Comparison of ENCODE assay signal across 8 cellular contexts in the genomic region with DNA sequence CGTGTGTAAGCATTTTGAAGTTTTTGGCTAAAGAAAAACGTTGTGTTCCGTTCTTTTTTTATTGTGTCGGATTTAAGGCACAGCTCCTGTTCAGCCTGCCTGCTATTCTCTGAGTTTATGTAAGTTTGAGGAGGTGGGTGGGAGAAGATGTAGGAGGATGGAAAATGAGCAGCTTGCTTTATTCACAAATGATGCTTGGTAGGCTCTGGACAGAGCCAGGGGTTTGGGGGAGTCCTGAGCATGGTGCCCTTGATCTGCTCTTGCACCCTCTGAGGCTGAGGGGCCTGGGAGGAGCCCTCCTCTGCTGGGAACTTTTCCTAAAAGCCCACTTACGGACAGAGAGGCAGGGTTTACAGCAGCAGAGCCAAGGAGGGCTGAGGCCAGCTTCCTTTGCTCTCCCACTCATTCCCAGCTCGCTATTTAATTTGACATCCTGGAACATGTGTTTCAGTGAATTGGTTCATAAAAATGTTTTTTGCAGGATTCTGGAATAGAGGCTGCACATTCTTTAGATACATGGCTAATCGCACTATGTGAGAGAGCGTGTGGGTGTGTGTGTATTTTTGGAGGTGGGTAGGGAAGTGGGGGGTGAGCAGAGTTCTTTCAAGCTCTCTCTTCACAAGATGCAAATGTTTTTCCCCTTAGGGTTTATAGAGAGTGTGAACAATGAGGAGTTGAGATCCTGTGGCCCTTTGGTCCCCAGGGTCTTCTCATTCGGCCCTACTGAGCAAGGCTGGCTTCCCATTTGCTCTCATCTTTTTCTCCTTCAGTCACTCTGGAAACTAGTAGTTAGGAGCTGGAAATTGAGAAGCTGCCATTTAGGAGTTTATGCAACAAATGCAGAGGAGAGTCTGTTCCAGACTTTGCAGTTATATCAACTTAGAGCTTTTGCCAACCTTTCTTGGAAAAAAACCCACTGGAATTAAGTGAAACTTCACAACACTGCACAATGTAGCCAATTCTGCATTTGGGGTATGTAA. TPM values are rescaled to one million over a fixed set of nuclear protein-coding genes. Genes with fewer than 3 reads are reported as not detected.
DNase-seq lines count a peak whose midpoint lies in the region; ATAC-seq and TF ChIP-seq lines count a peak whose summit lies in the region.

No MANE protein-coding gene starts in this region.

- TF ChIP-seq CTCF in mucosa of descending colon (IDR thresholded peaks at IDR 0.05), result no peak

- DNase-seq in Right ventricle myocardium inferior (ENCODE audit: missing footprints) (no peak), cardiac septum (ENCODE audit: low spot score) (no peak), amniotic stem cell (lab: John Stamatoyannopoulos, UW) (peak; percentile 70), mucosa of descending colon (no peak), NCI-H146 (lab: John Stamatoyannopoulos, UW) (no peak), NCI-H1436 (lab: John Stamatoyannopoulos, UW) (no peak)
- no peak for DNase-seq in stimulated activated CD8-positive, alpha-beta memory T cell treated with anti-CD3 and anti-CD28 coated beads, Interleukin-4, amount 100 ng/mL, for 48 hours

- H3K9me3 ChIP-seq in mucosa of descending colon, result no peaks in the 10 kb centered on the region

- no peaks in the 10 kb centered on the region for H3K36me3 ChIP-seq in mucosa of descending colon (ENCODE audit: low read depth)

- intact Hi-C loops in Right ventricle myocardium inferior (cut with DNase I), result no loop called here
- intact Hi-C loops in cardiac septum (cut with DNase I), result no loop called here
- intact Hi-C loops in mucosa of descending colon (cut with DNase I, micrococcal nuclease), result no loop called here

- ATAC-seq in Right ventricle myocardium inferior (peak; percentile 67), HG02981 (IDR thresholded peaks at IDR 0.05; ENCODE audit: unreplicated experiment) (peak; percentile 57), mucosa of descending colon (peak; percentile 60)

- no peaks in the 10 kb centered on the region for H3K4me1 ChIP-seq in mucosa of descending colon (ENCODE audit: low read depth)

- no peak overlapping the region for H3K4me3 ChIP-seq in mucosa of descending colon

RNA-seq across cellular contexts. Expression of a gene that starts 32.1 kb away (rescaled TPM):
- total RNA-seq in Right ventricle myocardium inferior, result 14.4 TPM
- 21.2 TPM for total RNA-seq in cardiac septum
- 1 to 10 TPM; 5.9 to 9.8 (median 6.7) TPM for total RNA-seq in mucosa of descending colon
